ENCODE assay signal across 19 cellular contexts in the genomic region with DNA sequence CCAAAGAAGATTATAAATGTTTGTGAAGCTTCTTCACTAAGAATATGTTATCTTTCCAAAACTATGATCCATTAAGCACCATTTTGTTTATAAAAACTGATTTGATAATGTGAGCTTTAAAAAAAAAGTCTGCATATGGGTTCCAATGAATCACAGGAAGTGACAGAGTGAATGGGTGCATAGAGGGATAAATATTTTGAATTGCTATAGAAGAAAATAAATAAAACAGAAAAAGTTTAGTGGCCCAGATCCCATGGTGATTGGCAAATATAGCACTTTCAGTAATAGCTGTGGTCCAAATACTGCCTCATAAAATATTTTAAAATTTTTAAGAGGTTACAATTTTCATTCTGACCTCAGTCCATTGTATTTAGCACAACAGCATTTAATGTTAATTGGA. TPM values are rescaled to one million over a fixed set of nuclear protein-coding genes. Genes with fewer than 3 reads are reported as not detected.
"Had no signal": no experiment of that assay in that cellular context is flagged by ENCODE, and none has a peak within 500 bp of the region (broad histone marks: within the 10 kb centered on the region; RNA-seq: fewer than 3 reads in every experiment).

No MANE protein-coding gene starts in this region.

- H3K9me3 Mint-ChIP-seq: activated naive CD4-positive, alpha-beta T cell treated with anti-CD3 and anti-CD28 coated beads, Interleukin-2, amount 50 U/mL, for 24 hours; activated T-cell treated with anti-CD3 and anti-CD28 coated beads, Interleukin-2, amount 50 U/mL, for 72 hours; dendritic cell treated with granulocyte-macrophage colony-stimulating factor and Interleukin-4, amounts not matched to agents 40 ng/mL and 50 ng/mL, for 4 days; effector memory CD8-positive, alpha-beta T cell; naive thymus-derived CD8-positive, alpha-beta T cell had no signal

- H3K27me3 Mint-ChIP-seq: dendritic cell treated with granulocyte-macrophage colony-stimulating factor and Interleukin-4, amounts not matched to agents 40 ng/mL and 50 ng/mL, for 4 days had no signal

- H3K27ac Mint-ChIP-seq: activated naive CD4-positive, alpha-beta T cell treated with anti-CD3 and anti-CD28 coated beads, Interleukin-2, amount 50 U/mL, for 24 hours; activated T-cell treated with anti-CD3 and anti-CD28 coated beads, Interleukin-2, amount 50 U/mL, for 72 hours; dendritic cell treated with granulocyte-macrophage colony-stimulating factor and Interleukin-4, amounts not matched to agents 40 ng/mL and 50 ng/mL, for 4 days; effector memory CD8-positive, alpha-beta T cell; naive thymus-derived CD8-positive, alpha-beta T cell had no signal

- H3K4me1 ChIP-seq: ascending aorta, prostate gland, right atrium auricular region, thyroid gland had no signal

- H3K27me3 ChIP-seq: ascending aorta, right atrium auricular region, thyroid gland had no signal

- H3K4me1 Mint-ChIP-seq: activated naive CD4-positive, alpha-beta T cell treated with anti-CD3 and anti-CD28 coated beads, Interleukin-2, amount 50 U/mL, for 24 hours; naive thymus-derived CD8-positive, alpha-beta T cell had no signal

- H3K36me3 Mint-ChIP-seq: activated naive CD4-positive, alpha-beta T cell treated with anti-CD3 and anti-CD28 coated beads, Interleukin-2, amount 50 U/mL, for 24 hours; naive thymus-derived CD8-positive, alpha-beta T cell had no signal

- ATAC-seq: activated T-cell treated with anti-CD3 and anti-CD28 coated beads, Interleukin-2, amount 50 U/mL, for 72 hours; effector memory CD8-positive, alpha-beta T cell; naive thymus-derived CD8-positive, alpha-beta T cell had no signal

- H3K4me3 Mint-ChIP-seq: activated naive CD4-positive, alpha-beta T cell treated with anti-CD3 and anti-CD28 coated beads, Interleukin-2, amount 50 U/mL, for 24 hours; activated T-cell treated with anti-CD3 and anti-CD28 coated beads, Interleukin-2, amount 50 U/mL, for 72 hours; dendritic cell treated with granulocyte-macrophage colony-stimulating factor and Interleukin-4, amounts not matched to agents 40 ng/mL and 50 ng/mL, for 4 days; effector memory CD8-positive, alpha-beta T cell; naive thymus-derived CD8-positive, alpha-beta T cell had no signal

- DNase-seq: activated CD4-positive, alpha-beta T cell treated with anti-CD3 and anti-CD28 coated beads for 1 hour; activated effector memory CD4-positive, alpha-beta T cell treated with anti-CD3 and anti-CD28 coated beads, Interleukin-2, amount 50 U/mL, for 16 hours; activated T-cell treated with anti-CD3 and anti-CD28 coated beads, Interleukin-2, amount 50 U/mL, for 72 hours; effector memory CD8-positive, alpha-beta T cell; naive thymus-derived CD8-positive, alpha-beta T cell; stimulated activated CD4-positive, alpha-beta T cell treated with anti-CD3 and anti-CD28 coated beads, Interleukin-2, amount 100 ng/mL, for 24 hours; stimulated activated naive CD4-positive, alpha-beta T cell treated with Interleukin-2 at 50 U/mL for 16 hours; thyroid gland had no signal

- H3K9me3 ChIP-seq: ascending aorta, prostate gland, right atrium auricular region, thyroid gland had no signal

- H3K36me3 ChIP-seq: ascending aorta, prostate gland, right atrium auricular region, thyroid gland had no signal

- H3K27ac ChIP-seq: ascending aorta, prostate gland, right atrium auricular region, thyroid gland, VCaP had no signal

- H3K4me3 ChIP-seq: ascending aorta, prostate gland, right atrium auricular region, thyroid gland had no signal

RNA-seq across cellular contexts. Expression of a gene that starts 19.2 kb away (rescaled TPM):
- total RNA-seq: activated CD8-positive, alpha-beta memory T cell treated with anti-CD3 and anti-CD28 coated beads for 36 hours; activated T-cell treated with anti-CD3 and anti-CD28 coated beads, Interleukin-2, amount 50 U/mL, for 72 hours; ascending aorta; epithelial cell of proximal tubule; naive thymus-derived CD8-positive, alpha-beta T cell; osteocyte had no signal
- polyA plus RNA-seq: naive thymus-derived CD8-positive, alpha-beta T cell had no signal

RNA-seq across cellular contexts. Expression of a gene that starts 56.6 kb away (rescaled TPM):
- total RNA-seq: activated CD8-positive, alpha-beta memory T cell treated with anti-CD3 and anti-CD28 coated beads for 36 hours; activated T-cell treated with anti-CD3 and anti-CD28 coated beads, Interleukin-2, amount 50 U/mL, for 72 hours; cerebellum; epithelial cell of proximal tubule; naive thymus-derived CD8-positive, alpha-beta T cell; osteocyte; ureter had no signal
- polyA plus RNA-seq: naive thymus-derived CD8-positive, alpha-beta T cell had no signal
